In the genomic region with DNA sequence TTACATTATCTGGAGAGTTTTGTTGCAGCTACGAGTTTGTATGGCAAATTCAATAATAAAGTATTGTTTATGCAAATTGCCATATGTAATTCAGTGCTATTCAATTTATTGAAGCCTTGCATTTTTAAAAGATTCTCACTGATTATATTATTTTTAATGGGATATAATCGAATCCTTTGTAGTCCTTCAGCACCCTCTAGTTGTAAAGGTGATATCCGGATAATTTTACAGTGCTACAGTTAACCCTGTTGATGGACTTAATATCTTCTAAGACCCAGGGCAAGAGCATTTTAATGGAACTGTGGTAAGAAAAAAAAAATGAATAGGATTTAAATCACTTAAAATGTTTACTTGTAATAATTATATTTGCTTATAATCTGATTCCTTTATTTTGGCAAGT, we compare ENCODE assay signal across 14 cellular contexts. TPM values are rescaled to one million over a fixed set of nuclear protein-coding genes. Genes with fewer than 3 reads are reported as not detected.
DNase-seq lines count a peak whose midpoint lies in the region; ATAC-seq and TF ChIP-seq lines count a peak whose summit lies in the region.
"Had no signal": no experiment of that assay in that cellular context is flagged by ENCODE, and none has a peak within 500 bp of the region (broad histone marks: within the 10 kb centered on the region; RNA-seq: fewer than 3 reads in every experiment).

No MANE protein-coding gene starts in this region.

- H3K9me3 ChIP-seq in testis, result no peaks in the 10 kb centered on the region
- H3K9me3 ChIP-seq: mucosa of descending colon, SJSA1 had no signal

- DNase-seq in Caki2 (ENCODE audit: low read depth) (peak; percentile 2), astrocyte of the spinal cord (ENCODE audit: low read depth, low spot score) (peak; percentile 45), lung microvascular endothelial cell (ENCODE audit: low read depth in 2 of 2) (peak; percentile 8 to 16), testis (no peak)
- DNase-seq in stimulated activated naive CD8-positive, alpha-beta T cell treated with anti-CD3 and anti-CD28 coated beads, Interleukin-15, Interleukin-2, amounts not matched to agents 100 U/mL and 50 U/mL, for 24 hours, result no peak
- DNase-seq: activated CD4-positive, CD25-positive, alpha-beta regulatory T cell treated with anti-CD3 and anti-CD28 coated beads, Interleukin-2, amount 50 U/mL, for 72 hours; cortex of kidney; mucosa of descending colon had no signal

- intact Hi-C loops in testis (cut with DNase I; ENCODE audit: low total_unique reads), result no loop called here

- H3K4me1 ChIP-seq in testis, result no peaks in the 10 kb centered on the region
- H3K4me1 ChIP-seq: SJSA1 had no signal

- no peak overlapping the region for H3K27ac ChIP-seq in testis
- H3K27ac ChIP-seq: SJSA1 had no signal

- TF ChIP-seq POLR2A in testis (IDR thresholded peaks at IDR 0.05), result no peak

- TF ChIP-seq RAD21 in Ishikawa (IDR thresholded peaks at IDR 0.05; ENCODE audit: low read depth), result peak; percentile 51

- peak; percentile 32 for TF ChIP-seq CTCF in astrocyte of the spinal cord (IDR thresholded peaks at IDR 0.05; ENCODE audit: low read depth, low read length)
- no peak for TF ChIP-seq CTCF in testis (IDR thresholded peaks at IDR 0.05)

- ATAC-seq in stimulated activated naive CD8-positive, alpha-beta T cell treated with anti-CD3 and anti-CD28 coated beads, Interleukin-15, Interleukin-2, amounts not matched to agents 100 U/mL and 50 U/mL, for 24 hours, result no peak
- ATAC-seq in GM19467 (IDR thresholded peaks at IDR 0.05; ENCODE audit: unreplicated experiment), result no peak
- ATAC-seq in HG03039 (IDR thresholded peaks at IDR 0.05; ENCODE audit: unreplicated experiment), result no peak
- ATAC-seq: K562, mucosa of descending colon had no signal

- no peak overlapping the region for H3K4me3 ChIP-seq in astrocyte of the spinal cord (ENCODE audit: low read depth, low read length)
- H3K4me3 ChIP-seq in testis, result no peak overlapping the region
- H3K4me3 ChIP-seq: K562, mucosa of descending colon, SJSA1 had no signal

- in situ Hi-C loops in Caki2 (cut with HindIII; ENCODE audit: low pct_unique_long_range_greater_than_20kb, low sequenced_read_pairs), result no loop called here
- in situ Hi-C loops in astrocyte of the spinal cord (cut with HindIII; ENCODE audit: low sequenced_read_pairs), result no loop called here

- WGBS in testis, 2 donors, result 51 to 56% methylated on average over 3 of the region's 3 CpGs

- no peaks in the 10 kb centered on the region for H3K27me3 ChIP-seq in testis
- H3K27me3 ChIP-seq: SJSA1 had no signal

- no peak for TF ChIP-seq EP300 in Ishikawa (IDR thresholded peaks at IDR 0.05; ENCODE audit: borderline replicate concordance)

- no peaks in the 10 kb centered on the region for H3K36me3 ChIP-seq in testis (ENCODE audit: low read depth, missing control alignments)
- H3K36me3 ChIP-seq: SJSA1 had no signal

TF ChIP-seq in Ishikawa, 13 proteins besides CTCF, POLR2A, EP300 and RAD21:
- TF ChIP-seq, protein P1, sequence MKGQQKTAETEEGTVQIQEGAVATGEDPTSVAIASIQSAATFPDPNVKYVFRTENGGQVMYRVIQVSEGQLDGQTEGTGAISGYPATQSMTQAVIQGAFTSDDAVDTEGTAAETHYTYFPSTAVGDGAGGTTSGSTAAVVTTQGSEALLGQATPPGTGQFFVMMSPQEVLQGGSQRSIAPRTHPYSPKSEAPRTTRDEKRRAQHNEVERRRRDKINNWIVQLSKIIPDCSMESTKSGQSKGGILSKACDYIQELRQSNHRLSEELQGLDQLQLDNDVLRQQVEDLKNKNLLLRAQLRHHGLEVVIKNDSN (IDR thresholded peaks at IDR 0.05), result no peak
- TF ChIP-seq ZBTB7A (IDR thresholded peaks at IDR 0.05; ENCODE audit: low read depth), result no peak
- no peak for TF ChIP-seq TCF12 (IDR thresholded peaks at IDR 0.05; ENCODE audit: low read depth)
- no peak for TF ChIP-seq CREB1 (IDR thresholded peaks at IDR 0.05; ENCODE audit: low read depth)
- TF ChIP-seq CEBPB (IDR thresholded peaks at IDR 0.05), result no peak
- TF ChIP-seq EGR1 (IDR thresholded peaks at IDR 0.05), result no peak
- no peak for TF ChIP-seq TEAD4 (IDR thresholded peaks at IDR 0.05)
- TF ChIP-seq, protein P2, sequence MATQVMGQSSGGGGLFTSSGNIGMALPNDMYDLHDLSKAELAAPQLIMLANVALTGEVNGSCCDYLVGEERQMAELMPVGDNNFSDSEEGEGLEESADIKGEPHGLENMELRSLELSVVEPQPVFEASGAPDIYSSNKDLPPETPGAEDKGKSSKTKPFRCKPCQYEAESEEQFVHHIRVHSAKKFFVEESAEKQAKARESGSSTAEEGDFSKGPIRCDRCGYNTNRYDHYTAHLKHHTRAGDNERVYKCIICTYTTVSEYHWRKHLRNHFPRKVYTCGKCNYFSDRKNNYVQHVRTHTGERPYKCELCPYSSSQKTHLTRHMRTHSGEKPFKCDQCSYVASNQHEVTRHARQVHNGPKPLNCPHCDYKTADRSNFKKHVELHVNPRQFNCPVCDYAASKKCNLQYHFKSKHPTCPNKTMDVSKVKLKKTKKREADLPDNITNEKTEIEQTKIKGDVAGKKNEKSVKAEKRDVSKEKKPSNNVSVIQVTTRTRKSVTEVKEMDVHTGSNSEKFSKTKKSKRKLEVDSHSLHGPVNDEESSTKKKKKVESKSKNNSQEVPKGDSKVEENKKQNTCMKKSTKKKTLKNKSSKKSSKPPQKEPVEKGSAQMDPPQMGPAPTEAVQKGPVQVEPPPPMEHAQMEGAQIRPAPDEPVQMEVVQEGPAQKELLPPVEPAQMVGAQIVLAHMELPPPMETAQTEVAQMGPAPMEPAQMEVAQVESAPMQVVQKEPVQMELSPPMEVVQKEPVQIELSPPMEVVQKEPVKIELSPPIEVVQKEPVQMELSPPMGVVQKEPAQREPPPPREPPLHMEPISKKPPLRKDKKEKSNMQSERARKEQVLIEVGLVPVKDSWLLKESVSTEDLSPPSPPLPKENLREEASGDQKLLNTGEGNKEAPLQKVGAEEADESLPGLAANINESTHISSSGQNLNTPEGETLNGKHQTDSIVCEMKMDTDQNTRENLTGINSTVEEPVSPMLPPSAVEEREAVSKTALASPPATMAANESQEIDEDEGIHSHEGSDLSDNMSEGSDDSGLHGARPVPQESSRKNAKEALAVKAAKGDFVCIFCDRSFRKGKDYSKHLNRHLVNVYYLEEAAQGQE (IDR thresholded peaks at IDR 0.05; ENCODE audit: low read depth), result no peak
- TF ChIP-seq FOXM1 (IDR thresholded peaks at IDR 0.05; ENCODE audit: borderline replicate concordance, low read depth), result no peak
- no peak for TF ChIP-seq NFIC (IDR thresholded peaks at IDR 0.05)

RNA-seq across cellular contexts. Expression of a gene that starts 48.5 kb away (rescaled TPM):
- not detected in 2 replicates for total RNA-seq in Caki2 (2014; rRNA removed; shearing (Covaris generic); ENCODE audit: low replicate concordance)
- total RNA-seq in lung microvascular endothelial cell (under 0.01 TPM in 1 of 2 replicates, not detected in the other), testis (1 to 10 TPM; 2.1 to 4.1 TPM)
- 1.6 TPM for polyA plus RNA-seq in testis (ENCODE audit: insufficient read depth, low read depth, low replicate concordance)
- total RNA-seq: activated T-helper 2 cell treated with anti-CD3 and anti-CD28 coated beads, Interferon-gamma antibody, Interleukin-2, Interleukin-4, amounts not matched to agents 10 μg/mL and 5 μg/mL and 100 μg/mL, durations not matched to agents 14 hours and 24 hours and 36 hours; K562; SJSA1 had no signal

Comparison
In these comparisons a context has a peak if more than half of its experiments do, and no peak if none do; other contexts are left out.
1. DNase-seq: peak in Caki2 (single experiment), astrocyte of the spinal cord (single experiment) and lung microvascular endothelial cell (2 of 2); none in stimulated activated naive CD8-positive, alpha-beta T cell treated with anti-CD3 and anti-CD28 coated beads, Interleukin-15, Interleukin-2, amounts not matched to agents 100 U/mL and 50 U/mL, for 24 hours (single experiment) and testis (single experiment).